Comparison of ENCODE assay signal across 1 cellular context in the genomic region with DNA sequence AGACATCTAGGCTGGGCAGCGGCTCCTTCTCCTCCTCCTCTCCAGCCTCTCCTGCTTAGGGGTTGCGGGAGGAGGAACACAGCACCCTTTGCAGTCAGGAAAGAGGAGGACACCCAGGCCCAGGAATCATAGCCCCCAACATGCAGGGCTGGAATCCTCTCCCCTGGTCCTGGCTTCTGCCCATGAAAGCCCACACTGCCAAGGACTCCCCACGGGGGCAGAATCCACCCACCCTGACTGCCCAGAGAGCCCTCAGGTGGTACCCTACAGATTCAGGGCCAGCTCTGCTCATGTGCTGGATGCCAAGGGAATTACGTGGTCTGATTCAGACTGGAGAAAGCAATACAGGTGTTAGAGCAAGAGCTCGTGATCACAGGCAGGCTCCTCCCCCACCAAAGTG.
A peak's percentile ranks its signal among the peaks of the same experiment; 100 is the strongest.
TF ChIP-seq lines count a peak whose summit lies in the region.

No MANE protein-coding gene starts in this region.

TF ChIP-seq in K562, 482 proteins besides CTCF, POLR2A, EP300 and RAD21:
- TF ChIP-seq, protein P1, sequence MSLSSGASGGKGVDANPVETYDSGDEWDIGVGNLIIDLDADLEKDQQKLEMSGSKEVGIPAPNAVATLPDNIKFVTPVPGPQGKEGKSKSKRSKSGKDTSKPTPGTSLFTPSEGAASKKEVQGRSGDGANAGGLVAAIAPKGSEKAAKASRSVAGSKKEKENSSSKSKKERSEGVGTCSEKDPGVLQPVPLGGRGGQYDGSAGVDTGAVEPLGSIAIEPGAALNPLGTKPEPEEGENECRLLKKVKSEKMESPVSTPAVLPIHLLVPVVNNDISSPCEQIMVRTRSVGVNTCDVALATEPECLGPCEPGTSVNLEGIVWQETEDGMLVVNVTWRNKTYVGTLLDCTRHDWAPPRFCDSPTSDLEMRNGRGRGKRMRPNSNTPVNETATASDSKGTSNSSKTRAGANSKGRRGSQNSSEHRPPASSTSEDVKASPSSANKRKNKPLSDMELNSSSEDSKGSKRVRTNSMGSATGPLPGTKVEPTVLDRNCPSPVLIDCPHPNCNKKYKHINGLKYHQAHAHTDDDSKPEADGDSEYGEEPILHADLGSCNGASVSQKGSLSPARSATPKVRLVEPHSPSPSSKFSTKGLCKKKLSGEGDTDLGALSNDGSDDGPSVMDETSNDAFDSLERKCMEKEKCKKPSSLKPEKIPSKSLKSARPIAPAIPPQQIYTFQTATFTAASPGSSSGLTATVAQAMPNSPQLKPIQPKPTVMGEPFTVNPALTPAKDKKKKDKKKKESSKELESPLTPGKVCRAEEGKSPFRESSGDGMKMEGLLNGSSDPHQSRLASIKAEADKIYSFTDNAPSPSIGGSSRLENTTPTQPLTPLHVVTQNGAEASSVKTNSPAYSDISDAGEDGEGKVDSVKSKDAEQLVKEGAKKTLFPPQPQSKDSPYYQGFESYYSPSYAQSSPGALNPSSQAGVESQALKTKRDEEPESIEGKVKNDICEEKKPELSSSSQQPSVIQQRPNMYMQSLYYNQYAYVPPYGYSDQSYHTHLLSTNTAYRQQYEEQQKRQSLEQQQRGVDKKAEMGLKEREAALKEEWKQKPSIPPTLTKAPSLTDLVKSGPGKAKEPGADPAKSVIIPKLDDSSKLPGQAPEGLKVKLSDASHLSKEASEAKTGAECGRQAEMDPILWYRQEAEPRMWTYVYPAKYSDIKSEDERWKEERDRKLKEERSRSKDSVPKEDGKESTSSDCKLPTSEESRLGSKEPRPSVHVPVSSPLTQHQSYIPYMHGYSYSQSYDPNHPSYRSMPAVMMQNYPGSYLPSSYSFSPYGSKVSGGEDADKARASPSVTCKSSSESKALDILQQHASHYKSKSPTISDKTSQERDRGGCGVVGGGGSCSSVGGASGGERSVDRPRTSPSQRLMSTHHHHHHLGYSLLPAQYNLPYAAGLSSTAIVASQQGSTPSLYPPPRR (CRISPR knock-in tag; IDR thresholded peaks at IDR 0.05; ENCODE audit: borderline replicate concordance): peak; percentile 54; the same call in 1 of the 2 replicates
- TF ChIP-seq, protein P2, sequence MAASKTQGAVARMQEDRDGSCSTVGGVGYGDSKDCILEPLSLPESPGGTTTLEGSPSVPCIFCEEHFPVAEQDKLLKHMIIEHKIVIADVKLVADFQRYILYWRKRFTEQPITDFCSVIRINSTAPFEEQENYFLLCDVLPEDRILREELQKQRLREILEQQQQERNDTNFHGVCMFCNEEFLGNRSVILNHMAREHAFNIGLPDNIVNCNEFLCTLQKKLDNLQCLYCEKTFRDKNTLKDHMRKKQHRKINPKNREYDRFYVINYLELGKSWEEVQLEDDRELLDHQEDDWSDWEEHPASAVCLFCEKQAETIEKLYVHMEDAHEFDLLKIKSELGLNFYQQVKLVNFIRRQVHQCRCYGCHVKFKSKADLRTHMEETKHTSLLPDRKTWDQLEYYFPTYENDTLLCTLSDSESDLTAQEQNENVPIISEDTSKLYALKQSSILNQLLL (CRISPR knock-in tag; IDR thresholded peaks at IDR 0.05; ENCODE audit: borderline replicate concordance): peak; percentile 23; the same call in 1 of the 2 replicates
- TF ChIP-seq NR2C2 (CRISPR knock-in tag; IDR thresholded peaks at IDR 0.05) (peak; percentile 64), NR2C2 (tag; IDR thresholded peaks at IDR 0.05) (no peak), NFYB (IDR thresholded peaks at IDR 0.05; ENCODE audit: extremely low read depth, insufficient read length) (no peak), ZKSCAN3 (CRISPR knock-in tag; IDR thresholded peaks at IDR 0.05) (no peak), DIDO1 (tag; IDR thresholded peaks at IDR 0.05; ENCODE audit: low read depth) (no peak)
- TF ChIP-seq, protein P3, sequence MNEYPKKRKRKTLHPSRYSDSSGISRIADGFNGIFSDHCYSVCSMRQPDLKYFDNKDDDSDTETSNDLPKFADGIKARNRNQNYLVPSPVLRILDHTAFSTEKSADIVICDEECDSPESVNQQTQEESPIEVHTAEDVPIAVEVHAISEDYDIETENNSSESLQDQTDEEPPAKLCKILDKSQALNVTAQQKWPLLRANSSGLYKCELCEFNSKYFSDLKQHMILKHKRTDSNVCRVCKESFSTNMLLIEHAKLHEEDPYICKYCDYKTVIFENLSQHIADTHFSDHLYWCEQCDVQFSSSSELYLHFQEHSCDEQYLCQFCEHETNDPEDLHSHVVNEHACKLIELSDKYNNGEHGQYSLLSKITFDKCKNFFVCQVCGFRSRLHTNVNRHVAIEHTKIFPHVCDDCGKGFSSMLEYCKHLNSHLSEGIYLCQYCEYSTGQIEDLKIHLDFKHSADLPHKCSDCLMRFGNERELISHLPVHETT (CRISPR knock-in tag; conservative IDR thresholded peaks at IDR 0.05 in 1 of 2, IDR thresholded peaks at IDR 0.05 in 1 of 2): 0 out of 4 replicates have a peak, but pooled peaks of 1 of the 2 experiments have one; percentile 17
TF ChIP-seq in K562: peak in this region for 4.
